Comparison of ENCODE assay signal across 9 cellular contexts in genomic region chr10:693506-693905, GRCh38. TPM values are rescaled to one million over a fixed set of nuclear protein-coding genes. Genes with fewer than 3 reads are reported as not detected.
A peak's percentile ranks its signal among the peaks of the same experiment; 100 is the strongest.
DNase-seq lines count a peak whose midpoint lies in the region; ATAC-seq and TF ChIP-seq lines count a peak whose summit lies in the region.
"Had no signal": no experiment of that assay in that cellular context is flagged by ENCODE, and none has a peak within 500 bp of the region (broad histone marks: within the 10 kb centered on the region; RNA-seq: fewer than 3 reads in every experiment).

No MANE protein-coding gene starts in this region.

- peaks cover under 1% of the 10 kb centered on the region for H3K27me3 ChIP-seq in hepatocyte

- H3K4me2 ChIP-seq in hepatocyte = peak overlapping the region; percentile 49

- no peak for TF ChIP-seq CTCF in hepatocyte (IDR thresholded peaks at IDR 0.05; ENCODE audit: poor library complexity)

- DNase-seq in ELR (ENCODE audit: low read depth) (peak; percentile 37), NCI-H69 (lab: John Stamatoyannopoulos, UW) (peak; percentile 20), hepatocyte (ENCODE audit: low spot score) (peak; percentile 44), retina (peak; percentile 46), cerebellar cortex (ENCODE audit: low spot score) (no peak)
- DNase-seq: activated naive CD4-positive, alpha-beta T cell treated with anti-CD3 and anti-CD28 coated beads for 36 hours; NCI-H1694 had no signal

- no peaks in the 10 kb centered on the region for H3K4me1 ChIP-seq in hepatocyte (ENCODE audit: insufficient read depth)

- peaks cover 6% of the 10 kb centered on the region for H3K79me2 ChIP-seq in hepatocyte

- H2AFZ ChIP-seq in hepatocyte = peak overlapping the region; percentile 19

- 27% methylated on average over 7 of the region's 7 CpGs for WGBS in hepatocyte (ENCODE audit: low lambda C conversion rate, missing lambda C conversion rate)

- no peaks in the 10 kb centered on the region for H3K9me2 ChIP-seq in hepatocyte (replicated peaks; ENCODE audit: insufficient read depth)

- no peaks in the 10 kb centered on the region for H3K9me3 ChIP-seq in hepatocyte (ENCODE audit: low read depth)

- peaks cover under 1% of the 10 kb centered on the region for H4K20me1 ChIP-seq in hepatocyte (ENCODE audit: insufficient read depth, poor library complexity, severe bottlenecking)

- H3K36me3 ChIP-seq in hepatocyte (replicated peaks; ENCODE audit: insufficient read depth, low read depth) = no peaks in the 10 kb centered on the region

- peak overlapping the region; percentile 20 for H3K27ac ChIP-seq in hepatocyte

- no peak overlapping the region for H3K4me3 ChIP-seq in hepatocyte

- ATAC-seq in GM18861 (IDR thresholded peaks at IDR 0.05; ENCODE audit: unreplicated experiment) (no peak), GM21723 (IDR thresholded peaks at IDR 0.05; ENCODE audit: unreplicated experiment) (no peak)

RNA-seq across cellular contexts. Expression of gene DIP2C, which starts 4.0 kb away (rescaled TPM):
- 9.9 and 12.8 TPM in 2 replicates for total RNA-seq in hepatocyte
- polyA plus RNA-seq in hepatocyte = 11.1 and 13.2 TPM in 2 replicates
